ENCODE assay signal across 17 cellular contexts in genomic region chr1:46543382-46543760, GRCh38. TPM values are rescaled to one million over a fixed set of nuclear protein-coding genes. Genes with fewer than 3 reads are reported as not detected.
"Had no signal": no experiment of that assay in that cellular context is flagged by ENCODE, and none has a peak within 500 bp of the region (broad histone marks: within the 10 kb centered on the region; RNA-seq: fewer than 3 reads in every experiment).

No MANE protein-coding gene starts in this region.

- H3K36me3 ChIP-seq: esophagus squamous epithelium, thyroid gland, WERI-Rb-1 had no signal

- H3K27ac ChIP-seq: esophagus squamous epithelium, thyroid gland, WERI-Rb-1 had no signal

- ATAC-seq: naive thymus-derived CD8-positive, alpha-beta T cell had no signal

- H3K9me3 ChIP-seq: esophagus squamous epithelium, thyroid gland had no signal

- H3K4me3 Mint-ChIP-seq: activated naive CD8-positive, alpha-beta T cell; immature natural killer cell; naive thymus-derived CD8-positive, alpha-beta T cell had no signal

- H3K9me3 Mint-ChIP-seq: immature natural killer cell; naive thymus-derived CD8-positive, alpha-beta T cell had no signal

- DNase-seq: activated CD4-positive, alpha-beta T cell treated with anti-CD3 and anti-CD28 coated beads, Interleukin-2, amount 50 U/mL, for 4 hours; activated T-cell treated with anti-CD3 and anti-CD28 coated beads for 4 hours; amniotic stem cell; effector memory CD4-positive, alpha-beta T cell; esophagus squamous epithelium; immature natural killer cell; mesenchymal stem cell; naive thymus-derived CD8-positive, alpha-beta T cell; stimulated activated naive CD4-positive, alpha-beta T cell treated with Interleukin-2 at 50 U/mL for 16 hours; T-helper 2 cell; thyroid gland; WERI-Rb-1 had no signal

- H3K27ac Mint-ChIP-seq: activated naive CD8-positive, alpha-beta T cell; immature natural killer cell; naive thymus-derived CD8-positive, alpha-beta T cell had no signal

- H3K4me3 ChIP-seq: thyroid gland had no signal

- H3K36me3 Mint-ChIP-seq: naive thymus-derived CD8-positive, alpha-beta T cell had no signal

RNA-seq across cellular contexts. Expression of gene KNCN, which starts 8.1 kb away (rescaled TPM):
- total RNA-seq: cerebellum; esophagus squamous epithelium; liver; naive thymus-derived CD8-positive, alpha-beta T cell; subcutaneous adipose tissue; thyroid gland; ureter had no signal
- polyA plus RNA-seq: immature natural killer cell; liver; naive thymus-derived CD8-positive, alpha-beta T cell had no signal

RNA-seq across cellular contexts. Expression of gene DMBX1, which starts 53.7 kb away (rescaled TPM):
- total RNA-seq: esophagus squamous epithelium; liver; naive thymus-derived CD8-positive, alpha-beta T cell; subcutaneous adipose tissue; thyroid gland; ureter had no signal
- polyA plus RNA-seq: immature natural killer cell; liver; naive thymus-derived CD8-positive, alpha-beta T cell had no signal
